21 cellular contexts compared by ENCODE assay signal in genomic region chr18:75005622-75006021, GRCh38.
"Had no signal": no experiment of that assay in that cellular context is flagged by ENCODE, and none has a peak within 500 bp of the region (broad histone marks: within the 10 kb centered on the region; RNA-seq: fewer than 3 reads in every experiment).

No MANE protein-coding gene starts in this region.

- ATAC-seq: activated CD4-positive, alpha-beta T cell treated with anti-CD3 and anti-CD28 coated beads for 36 hours; activated T-cell treated with anti-CD3 and anti-CD28 coated beads, Interleukin-2, amount 50 U/mL, for 4 hours; gastroesophageal sphincter; naive thymus-derived CD8-positive, alpha-beta T cell had no signal

- H3K4me1 ChIP-seq: neural progenitor cell, spleen, testis, vagina had no signal

- H3K27ac ChIP-seq: gastroesophageal sphincter, neural progenitor cell, spleen, testis, vagina had no signal

- H3K27me3 ChIP-seq: gastroesophageal sphincter, neural progenitor cell, spleen, testis, vagina had no signal

- H3K4me3 ChIP-seq: gastroesophageal sphincter, neural progenitor cell, spleen, testis, vagina had no signal

- DNase-seq: activated B cell treated with CpG ODN at 0.5 μM for 24 hours; activated CD4-positive, alpha-beta T cell treated with anti-CD3 and anti-CD28 coated beads for 36 hours; activated CD4-positive, alpha-beta T cell treated with anti-CD3 and anti-CD28 coated beads, Interleukin-2, amount 50 U/mL, for 4 hours; activated CD8-positive, alpha-beta memory T cell treated with anti-CD3 and anti-CD28 coated beads, Interleukin-2, amount 50 U/mL, for 48 hours; activated naive CD4-positive, alpha-beta T cell; activated naive CD8-positive, alpha-beta T cell treated with anti-CD3 and anti-CD28 coated beads for 36 hours; activated T-cell treated with anti-CD3 and anti-CD28 coated beads, Interleukin-2, amount 50 U/mL, for 4 hours; amniotic stem cell; effector CD4-positive, alpha-beta T cell; erythroblast; head of caudate nucleus; naive thymus-derived CD8-positive, alpha-beta T cell; spleen; stimulated activated CD4-positive, alpha-beta T cell treated with anti-CD3 and anti-CD28 coated beads, Interleukin-4, amount 100 ng/mL, for 1 hour; stimulated activated naive CD4-positive, alpha-beta T cell; T1000; testis; trophoblast cell had no signal

- H3K36me3 ChIP-seq: gastroesophageal sphincter, neural progenitor cell, spleen, vagina had no signal

- H3K9me3 ChIP-seq: gastroesophageal sphincter, spleen, testis, vagina had no signal
